ENCODE assay signal across 8 cellular contexts in the genomic region with DNA sequence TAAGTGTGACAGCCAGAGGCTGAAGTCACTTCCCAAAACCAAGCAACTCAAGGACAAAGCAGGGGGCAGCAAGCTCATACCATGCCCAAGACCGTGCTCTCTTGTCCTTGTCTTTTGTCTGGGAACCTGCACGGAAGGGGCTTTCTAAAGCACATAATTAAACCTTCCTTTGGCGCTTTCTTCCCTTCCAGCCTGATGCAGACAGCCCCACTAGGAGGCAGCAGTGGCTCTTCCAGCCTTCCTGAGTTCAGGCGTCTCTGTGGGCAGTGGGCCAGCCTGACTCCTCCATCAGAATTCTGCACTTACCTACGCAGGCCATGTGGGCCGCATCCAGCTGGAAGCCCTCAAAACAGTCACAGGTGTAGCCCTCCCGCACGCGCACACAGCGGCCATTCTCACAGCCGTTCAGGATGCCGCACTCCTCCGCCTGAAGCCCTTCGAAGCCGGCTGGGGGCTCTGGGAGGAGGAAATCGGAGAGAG. TPM values are rescaled to one million over a fixed set of nuclear protein-coding genes. Genes with fewer than 3 reads are reported as not detected.
DNase-seq lines count a peak whose midpoint lies in the region; ATAC-seq lines count a peak whose summit lies in the region.

No MANE protein-coding gene starts in this region.

- no peak overlapping the region for H3K27ac Mint-ChIP-seq in activated CD8-positive, alpha-beta T cell treated with anti-CD3 and anti-CD28 coated beads, Interleukin-2, amount 10 ng/mL, durations not matched to agents 7 days and 5 days

- H3K27me3 ChIP-seq in HUES6 (ENCODE audit: control insufficient read depth, insufficient read depth, low read length) (no peaks in the 10 kb centered on the region), SJCRH30 (no peaks in the 10 kb centered on the region)

- H3K36me3 ChIP-seq in HUES6 (ENCODE audit: control insufficient read depth, insufficient read depth, low read length) (peaks cover 4% of the 10 kb centered on the region), SJCRH30 (no peaks in the 10 kb centered on the region)

- H3K4me3 Mint-ChIP-seq in activated CD8-positive, alpha-beta T cell treated with anti-CD3 and anti-CD28 coated beads, Interleukin-2, amount 10 ng/mL, durations not matched to agents 7 days and 5 days: no peak overlapping the region

- H3K27ac ChIP-seq in HUES6 (ENCODE audit: low read depth, low read length): no peak overlapping the region
- H3K27ac ChIP-seq in SJCRH30: no peak overlapping the region

- CTCF ChIA-PET in activated CD8-positive, alpha-beta T cell treated with anti-CD3 and anti-CD28 coated beads, Interleukin-2, amount 10 ng/mL, durations not matched to agents 7 days and 5 days (lab: Charles Lee): no interaction called here

- DNase-seq in Ammon's horn (ENCODE audit: low spot score): peak; percentile 86
- DNase-seq in SJCRH30: peak; percentile 62 to 79
- peak; percentile 65 for DNase-seq in glomerular visceral epithelial cell (ENCODE audit: extremely low spot score)
- peak; percentile 71 for DNase-seq in pons (ENCODE audit: low spot score)
- DNase-seq in NCI-H1436 treated with DMSO at 0.1 percent for 48 hours (lab: John Stamatoyannopoulos, UW): no peak
- DNase-seq in activated CD8-positive, alpha-beta T cell treated with anti-CD3 and anti-CD28 coated beads, Interleukin-2, amount 10 ng/mL, durations not matched to agents 7 days and 5 days: no peak

- H3K9me3 Mint-ChIP-seq in activated CD8-positive, alpha-beta T cell treated with anti-CD3 and anti-CD28 coated beads, Interleukin-2, amount 10 ng/mL, durations not matched to agents 7 days and 5 days (ENCODE audit: insufficient read depth): no peaks in the 10 kb centered on the region

- H3K4me1 Mint-ChIP-seq in activated CD8-positive, alpha-beta T cell treated with anti-CD3 and anti-CD28 coated beads, Interleukin-2, amount 10 ng/mL, durations not matched to agents 7 days and 5 days (ENCODE audit: low read depth): peaks cover 5% of the 10 kb centered on the region

- H3K9me3 ChIP-seq in HUES6 (ENCODE audit: control insufficient read depth, insufficient read depth, low read depth, low read length) (no peaks in the 10 kb centered on the region), SJCRH30 (replicated peaks) (no peaks in the 10 kb centered on the region)

- 0 out of 2 replicates have a peak overlapping the region, but pooled peaks have one; percentile 6 for H3K4me3 ChIP-seq in HUES6 (ENCODE audit: low read depth, low read length)
- no peak overlapping the region for H3K4me3 ChIP-seq in SJCRH30

- no peak for ATAC-seq in HG02642 (IDR thresholded peaks at IDR 0.05; ENCODE audit: poor library complexity, unreplicated experiment)
- ATAC-seq in activated CD8-positive, alpha-beta T cell treated with anti-CD3 and anti-CD28 coated beads, Interleukin-2, amount 10 ng/mL, durations not matched to agents 7 days and 5 days: no peak

- peaks cover 13% of the 10 kb centered on the region for H3K4me1 ChIP-seq in HUES6 (ENCODE audit: control insufficient read depth, insufficient read depth, low read length)
- no peaks in the 10 kb centered on the region for H3K4me1 ChIP-seq in SJCRH30

- peaks cover 2% of the 10 kb centered on the region for H3K36me3 Mint-ChIP-seq in activated CD8-positive, alpha-beta T cell treated with anti-CD3 and anti-CD28 coated beads, Interleukin-2, amount 10 ng/mL, durations not matched to agents 7 days and 5 days (ENCODE audit: low read depth)

- no peaks in the 10 kb centered on the region for H3K27me3 Mint-ChIP-seq in activated CD8-positive, alpha-beta T cell treated with anti-CD3 and anti-CD28 coated beads, Interleukin-2, amount 10 ng/mL, durations not matched to agents 7 days and 5 days (ENCODE audit: low read depth)

- POLR2A ChIA-PET in activated CD8-positive, alpha-beta T cell treated with anti-CD3 and anti-CD28 coated beads, Interleukin-2, amount 10 ng/mL, durations not matched to agents 7 days and 5 days (lab: Charles Lee): no interaction called here

- peak overlapping the region; percentile 18 for H3K9ac ChIP-seq in HUES6 (ENCODE audit: low read length)

RNA-seq across cellular contexts. Expression of a gene that starts 7.6 kb away (rescaled TPM):
- 31.7 and 33.9 TPM in 2 replicates for total RNA-seq in SJCRH30 (2014; rRNA removed; shearing (Covaris generic))
- 10 to 100 TPM; 34.5 to 37.8 TPM for total RNA-seq in activated CD8-positive, alpha-beta T cell treated with anti-CD3 and anti-CD28 coated beads, Interleukin-2, amount 10 ng/mL, durations not matched to agents 7 days and 5 days

RNA-seq across cellular contexts. Expression of a gene that starts 8.1 kb away (rescaled TPM):
- 91.8 and 99.2 TPM in 2 replicates for total RNA-seq in SJCRH30 (2014; rRNA removed; shearing (Covaris generic))
- 10 to 100 TPM; 31.4 to 32.2 TPM for total RNA-seq in activated CD8-positive, alpha-beta T cell treated with anti-CD3 and anti-CD28 coated beads, Interleukin-2, amount 10 ng/mL, durations not matched to agents 7 days and 5 days

Comparison
In these comparisons a context has a peak if more than half of its experiments do, and no peak if none do; other contexts are left out.
1. DNase-seq: peak in Ammon's horn (single experiment), SJCRH30 (2 of 2), glomerular visceral epithelial cell (single experiment) and pons (single experiment); none in NCI-H1436 treated with DMSO at 0.1 percent for 48 hours (single experiment) and activated CD8-positive, alpha-beta T cell treated with anti-CD3 and anti-CD28 coated beads, Interleukin-2, amount 10 ng/mL, durations not matched to agents 7 days and 5 days (single experiment).